Comparison of ENCODE assay signal across 13 cellular contexts in genomic region chr3:66297260-66297863, GRCh38.
DNase-seq lines count a peak whose midpoint lies in the region; ATAC-seq, FAIRE-seq and TF ChIP-seq lines count a peak whose summit lies in the region.
"Had no signal": no experiment of that assay in that cellular context is flagged by ENCODE, and none has a peak within 500 bp of the region (broad histone marks: within the 10 kb centered on the region; RNA-seq: fewer than 3 reads in every experiment).

No MANE protein-coding gene starts in this region.

- H3K4me3 Mint-ChIP-seq in activated naive CD4-positive, alpha-beta T cell treated with anti-CD3 and anti-CD28 coated beads for 36 hours: no peak overlapping the region
- H3K4me3 Mint-ChIP-seq in activated naive CD8-positive, alpha-beta T cell treated with anti-CD3 and anti-CD28 coated beads, Interleukin-2, amount 10 ng/mL, durations not matched to agents 7 days and 5 days: no peak overlapping the region
- no peak overlapping the region for H3K4me3 Mint-ChIP-seq in stimulated activated memory B cell treated with anti-CD40 and anti-IgM and Interleukin-4, amounts not matched to agents 10 μg/mL and 1 μg/mL and 100 μg/mL, for 72 hours

- no peaks in the 10 kb centered on the region for H3K36me3 ChIP-seq in colonic mucosa

- H3K4me1 Mint-ChIP-seq in activated naive CD4-positive, alpha-beta T cell treated with anti-CD3 and anti-CD28 coated beads for 36 hours (ENCODE audit: low read depth): peaks cover 43% of the 10 kb centered on the region
- peaks cover 21% of the 10 kb centered on the region for H3K4me1 Mint-ChIP-seq in activated naive CD8-positive, alpha-beta T cell treated with anti-CD3 and anti-CD28 coated beads, Interleukin-2, amount 10 ng/mL, durations not matched to agents 7 days and 5 days
- H3K4me1 Mint-ChIP-seq in stimulated activated memory B cell treated with anti-CD40 and anti-IgM and Interleukin-4, amounts not matched to agents 10 μg/mL and 1 μg/mL and 100 μg/mL, for 72 hours: peaks cover 21% of the 10 kb centered on the region

- TF ChIP-seq CTCF in colonic mucosa (IDR thresholded peaks at IDR 0.05): no peak

- no peaks in the 10 kb centered on the region for H3K9me3 ChIP-seq in colonic mucosa
- H3K9me3 ChIP-seq: testis had no signal

- POLR2A ChIA-PET in activated naive CD8-positive, alpha-beta T cell treated with anti-CD3 and anti-CD28 coated beads, Interleukin-2, amount 10 ng/mL, durations not matched to agents 7 days and 5 days (lab: Charles Lee): no interaction called here

- peaks cover 4% of the 10 kb centered on the region for H3K36me3 Mint-ChIP-seq in activated naive CD4-positive, alpha-beta T cell treated with anti-CD3 and anti-CD28 coated beads for 36 hours (ENCODE audit: low read depth)
- peaks cover 12% of the 10 kb centered on the region for H3K36me3 Mint-ChIP-seq in activated naive CD8-positive, alpha-beta T cell treated with anti-CD3 and anti-CD28 coated beads, Interleukin-2, amount 10 ng/mL, durations not matched to agents 7 days and 5 days
- peaks cover 9% of the 10 kb centered on the region for H3K36me3 Mint-ChIP-seq in stimulated activated memory B cell treated with anti-CD40 and anti-IgM and Interleukin-4, amounts not matched to agents 10 μg/mL and 1 μg/mL and 100 μg/mL, for 72 hours

- no peak for ATAC-seq in activated naive CD8-positive, alpha-beta T cell treated with anti-CD3 and anti-CD28 coated beads, Interleukin-2, amount 10 ng/mL, durations not matched to agents 7 days and 5 days (ENCODE audit: low read depth)
- no peak for ATAC-seq in stimulated activated memory B cell treated with anti-CD40 and anti-IgM and Interleukin-4, amounts not matched to agents 10 μg/mL and 1 μg/mL and 100 μg/mL, for 72 hours

- peak overlapping the region; percentile 66 for H3K27ac Mint-ChIP-seq in activated naive CD4-positive, alpha-beta T cell treated with anti-CD3 and anti-CD28 coated beads for 36 hours
- peak overlapping the region; percentile 46 for H3K27ac Mint-ChIP-seq in activated naive CD8-positive, alpha-beta T cell treated with anti-CD3 and anti-CD28 coated beads, Interleukin-2, amount 10 ng/mL, durations not matched to agents 7 days and 5 days
- H3K27ac Mint-ChIP-seq in stimulated activated memory B cell treated with anti-CD40 and anti-IgM and Interleukin-4, amounts not matched to agents 10 μg/mL and 1 μg/mL and 100 μg/mL, for 72 hours: peak overlapping the region; percentile 17

- H3K4me3 ChIP-seq in colonic mucosa: no peak overlapping the region
- H3K4me3 ChIP-seq: testis had no signal

- no peak for DNase-seq in activated naive CD4-positive, alpha-beta T cell treated with anti-CD3 and anti-CD28 coated beads for 36 hours
- DNase-seq in activated naive CD4-positive, alpha-beta T cell treated with Interleukin-2 at 50 U/mL for 16 hours: no peak
- no peak for DNase-seq in activated naive CD8-positive, alpha-beta T cell treated with anti-CD3 and anti-CD28 coated beads, Interleukin-2, amount 10 ng/mL, durations not matched to agents 7 days and 5 days
- no peak for DNase-seq in colonic mucosa
- no peak for DNase-seq in Ammon's horn (ENCODE audit: low spot score)
- DNase-seq in NCI-H1436 treated with DMSO at 0.1 percent for 48 hours (lab: John Stamatoyannopoulos, UW): no peak
- DNase-seq: AML-193; NCI-H1694 treated with DMSO at 0.1 percent for 48 hours; stimulated activated CD4-positive, alpha-beta T cell treated with anti-CD3 and anti-CD28 coated beads, Interleukin-4, amount 100 ng/mL, for 1 hour; testis had no signal

- CTCF ChIA-PET in activated naive CD4-positive, alpha-beta T cell treated with anti-CD3 and anti-CD28 coated beads for 36 hours (lab: Charles Lee): interaction anchor here (0.6 to 1.1 kb wide), 3 partner anchors 37 to 519 kb away, joined by 3 to 4 read pairs (median 3); no protein-coding TSS in a partner anchor

- intact Hi-C loops in activated naive CD4-positive, alpha-beta T cell treated with anti-CD3 and anti-CD28 coated beads for 36 hours (cut with micrococcal nuclease): no loop called here
- intact Hi-C loops in colonic mucosa (cut with DNase I): no loop called here

- H3K9ac ChIP-seq in colonic mucosa (ENCODE audit: low read depth in 2 of 2, low read length in 2 of 2): no peak overlapping the region

- no peaks in the 10 kb centered on the region for H3K4me1 ChIP-seq in colonic mucosa
- H3K4me1 ChIP-seq: testis had no signal

- peak; percentile 36 for FAIRE-seq in islet of Langerhans (lab: Jason Lieb, UNC)
- FAIRE-seq: TTC549 had no signal

- no peaks in the 10 kb centered on the region for H3K9me3 Mint-ChIP-seq in activated naive CD4-positive, alpha-beta T cell treated with anti-CD3 and anti-CD28 coated beads for 36 hours
- peaks cover 6% of the 10 kb centered on the region for H3K9me3 Mint-ChIP-seq in activated naive CD8-positive, alpha-beta T cell treated with anti-CD3 and anti-CD28 coated beads, Interleukin-2, amount 10 ng/mL, durations not matched to agents 7 days and 5 days
- no peaks in the 10 kb centered on the region for H3K9me3 Mint-ChIP-seq in stimulated activated memory B cell treated with anti-CD40 and anti-IgM and Interleukin-4, amounts not matched to agents 10 μg/mL and 1 μg/mL and 100 μg/mL, for 72 hours

- H3K27ac ChIP-seq in colonic mucosa: no peak overlapping the region
- H3K27ac ChIP-seq: testis had no signal

- no peaks in the 10 kb centered on the region for H3K27me3 ChIP-seq in colonic mucosa
- H3K27me3 ChIP-seq: testis had no signal

- no peaks in the 10 kb centered on the region for H3K27me3 Mint-ChIP-seq in activated naive CD4-positive, alpha-beta T cell treated with anti-CD3 and anti-CD28 coated beads for 36 hours (ENCODE audit: low read depth)
- H3K27me3 Mint-ChIP-seq in activated naive CD8-positive, alpha-beta T cell treated with anti-CD3 and anti-CD28 coated beads, Interleukin-2, amount 10 ng/mL, durations not matched to agents 7 days and 5 days: no peaks in the 10 kb centered on the region
- H3K27me3 Mint-ChIP-seq in stimulated activated memory B cell treated with anti-CD40 and anti-IgM and Interleukin-4, amounts not matched to agents 10 μg/mL and 1 μg/mL and 100 μg/mL, for 72 hours: no peaks in the 10 kb centered on the region
